Comparison of ENCODE assay signal across 17 cellular contexts in the genomic region with DNA sequence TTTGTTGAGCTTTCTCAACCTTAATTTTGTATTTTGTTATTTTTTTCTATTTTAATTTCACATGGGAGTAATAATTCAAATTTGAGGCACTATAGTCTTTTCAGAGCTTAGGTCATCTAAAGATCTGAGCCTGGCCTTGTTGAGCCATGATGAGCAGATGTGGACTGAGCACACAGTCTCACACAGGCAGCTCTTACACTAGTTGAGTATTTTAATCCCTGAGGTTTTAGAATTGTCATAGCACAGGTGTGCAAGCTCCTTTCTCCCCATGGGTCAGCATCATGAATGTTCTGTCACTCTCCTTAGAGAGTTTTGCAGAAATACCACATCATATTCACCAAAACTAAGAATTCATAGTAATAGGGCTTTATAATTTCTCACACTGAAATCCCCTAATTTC. TPM values are rescaled to one million over a fixed set of nuclear protein-coding genes. Genes with fewer than 3 reads are reported as not detected.
DNase-seq lines count a peak whose midpoint lies in the region; ATAC-seq and TF ChIP-seq lines count a peak whose summit lies in the region.
"Had no signal": no experiment of that assay in that cellular context is flagged by ENCODE, and none has a peak within 500 bp of the region (broad histone marks: within the 10 kb centered on the region; RNA-seq: fewer than 3 reads in every experiment).

No MANE protein-coding gene starts in this region.

- H4K20me1 ChIP-seq in SU-DHL-6 (ENCODE audit: low read depth, low read length): no peaks in the 10 kb centered on the region

- H3K9ac ChIP-seq in SU-DHL-6 (ENCODE audit: low read length): no peak overlapping the region

- H3K36me3 ChIP-seq in SU-DHL-6 (ENCODE audit: low read length) (no peaks in the 10 kb centered on the region), upper lobe of left lung (peaks cover 0 to 26% (median 2%) of the 10 kb centered on the region in 4 donors)
- H3K36me3 ChIP-seq: gastrocnemius medialis had no signal

- no peaks in the 10 kb centered on the region for H3K9me3 Mint-ChIP-seq in activated CD4-positive, alpha-beta T cell treated with anti-CD3 and anti-CD28 coated beads, Interleukin-2, amount 10 ng/mL, durations not matched to agents 24 days and 14 days
- H3K9me3 Mint-ChIP-seq in nephron: no peaks in the 10 kb centered on the region
- H3K9me3 Mint-ChIP-seq: mesothelial cell of epicardium had no signal

- TF ChIP-seq POLR2A in upper lobe of left lung (IDR thresholded peaks at IDR 0.05): no peak

- H3K79me2 ChIP-seq in SU-DHL-6 (ENCODE audit: insufficient read depth, low read length): no peaks in the 10 kb centered on the region

- H3K27ac ChIP-seq in SU-DHL-6 (ENCODE audit: low read depth, low read length) (peak overlapping the region; percentile 61), upper lobe of left lung (no peak overlapping the region)
- H3K27ac ChIP-seq: gastrocnemius medialis had no signal

- H3K27ac Mint-ChIP-seq in activated CD4-positive, alpha-beta T cell treated with anti-CD3 and anti-CD28 coated beads, Interleukin-2, amount 10 ng/mL, durations not matched to agents 24 days and 14 days: peak overlapping the region; percentile 20
- H3K27ac Mint-ChIP-seq in nephron: peak overlapping the region in 2 of 3 experiments; percentile 8 to 42
- H3K27ac Mint-ChIP-seq: mesothelial cell of epicardium, progenitor cell of endocrine pancreas had no signal

- peaks cover 27% of the 10 kb centered on the region for H3K4me1 Mint-ChIP-seq in activated CD4-positive, alpha-beta T cell treated with anti-CD3 and anti-CD28 coated beads, Interleukin-2, amount 10 ng/mL, durations not matched to agents 24 days and 14 days
- peaks cover 33% of the 10 kb centered on the region for H3K4me1 Mint-ChIP-seq in nephron

- DNase-seq in activated CD4-positive, alpha-beta T cell treated with anti-CD3 and anti-CD28 coated beads, Interleukin-2, amount 10 ng/mL, durations not matched to agents 24 days and 14 days: peak; percentile 40
- DNase-seq in activated CD4-positive, alpha-beta T cell treated with anti-CD3 and anti-CD28 coated beads, Interleukin-2, amount 50 U/mL, for 48 hours: no peak
- DNase-seq in globus pallidus (ENCODE audit: low spot score) (no peak), upper lobe of left lung (no peak), HCEC 1CT (no peak)
- DNase-seq: activated effector memory CD4-positive, alpha-beta T cell treated with Interleukin-2 at 50 U/mL for 16 hours; Caco-2; EL; gastrocnemius medialis; NCI-H187 treated with DMSO at 0.1 percent for 48 hours had no signal

- H3K36me3 Mint-ChIP-seq in activated CD4-positive, alpha-beta T cell treated with anti-CD3 and anti-CD28 coated beads, Interleukin-2, amount 10 ng/mL, durations not matched to agents 24 days and 14 days (ENCODE audit: low read depth): no peaks in the 10 kb centered on the region
- H3K36me3 Mint-ChIP-seq in nephron (ENCODE audit: low read depth): peaks cover 24% of the 10 kb centered on the region

- H3K27me3 ChIP-seq in SU-DHL-6 (ENCODE audit: low read length) (no peaks in the 10 kb centered on the region), upper lobe of left lung (no peaks in the 10 kb centered on the region)
- H3K27me3 ChIP-seq: gastrocnemius medialis had no signal

- H2AFZ ChIP-seq in SU-DHL-6 (ENCODE audit: low read depth, low read length, severe bottlenecking): no peak overlapping the region

- H3K9me3 ChIP-seq in SU-DHL-6 (ENCODE audit: insufficient read depth, low read length): no peaks in the 10 kb centered on the region
- no peaks in the 10 kb centered on the region for H3K9me3 ChIP-seq in upper lobe of left lung
- H3K9me3 ChIP-seq: Caco-2, gastrocnemius medialis had no signal

- peaks cover 15 to 36% (median 21%) of the 10 kb centered on the region in 4 donors for H3K4me1 ChIP-seq in upper lobe of left lung

- peak overlapping the region; percentile 8 for H3K4me2 ChIP-seq in SU-DHL-6 (ENCODE audit: low read depth, low read length, poor library complexity, severe bottlenecking)

- ATAC-seq in HG02852 (IDR thresholded peaks at IDR 0.05; ENCODE audit: unreplicated experiment) (peak; percentile 31), upper lobe of left lung (ENCODE audit: low FRiP score in 2 of 2) (no peak)
- ATAC-seq: gastrocnemius medialis, Right ventricle myocardium inferior had no signal

- intact Hi-C loops in activated CD4-positive, alpha-beta T cell treated with anti-CD3 and anti-CD28 coated beads, Interleukin-2, amount 10 ng/mL, durations not matched to agents 24 days and 14 days (cut with micrococcal nuclease): loop anchor here (5.0 kb wide), 1 partner anchor 39 kb away; no protein-coding TSS in a partner anchor

- TF ChIP-seq CTCF in SU-DHL-6 (IDR thresholded peaks at IDR 0.05; ENCODE audit: insufficient read depth, low read length, poor library complexity, severe bottlenecking): no peak
- no peak for TF ChIP-seq CTCF in nephron (IDR thresholded peaks at IDR 0.05; ENCODE audit: unreplicated experiment in 3 of 3)
- no peak for TF ChIP-seq CTCF in upper lobe of left lung (IDR thresholded peaks at IDR 0.05)

- H3F3A ChIP-seq in SU-DHL-6 (ENCODE audit: insufficient read depth): 0 out of 2 replicates have a peak, but pooled peaks cover 8% of the 10 kb centered on the region

- H3K4me3 ChIP-seq in SU-DHL-6 (ENCODE audit: insufficient read depth, low read length, poor library complexity, severe bottlenecking) (no peak overlapping the region), upper lobe of left lung (no peak overlapping the region)
- H3K4me3 ChIP-seq: gastrocnemius medialis had no signal

- H3K4me3 Mint-ChIP-seq in activated CD4-positive, alpha-beta T cell treated with anti-CD3 and anti-CD28 coated beads, Interleukin-2, amount 10 ng/mL, durations not matched to agents 24 days and 14 days: no peak overlapping the region
- no peak overlapping the region for H3K4me3 Mint-ChIP-seq in nephron
- H3K4me3 Mint-ChIP-seq: mesothelial cell of epicardium, neural crest cell had no signal

- no peaks in the 10 kb centered on the region for H3K9me2 ChIP-seq in SU-DHL-6 (replicated peaks; ENCODE audit: insufficient read depth, low read length)

- H3K27me3 Mint-ChIP-seq in activated CD4-positive, alpha-beta T cell treated with anti-CD3 and anti-CD28 coated beads, Interleukin-2, amount 10 ng/mL, durations not matched to agents 24 days and 14 days: no peaks in the 10 kb centered on the region
- H3K27me3 Mint-ChIP-seq in nephron (ENCODE audit: low read depth): no peaks in the 10 kb centered on the region

- no peak for TF ChIP-seq EP300 in upper lobe of left lung (IDR thresholded peaks at IDR 0.05)

RNA-seq across cellular contexts. Expression of gene ZBTB38, which starts 4.9 kb away (rescaled TPM):
- 14.5 and 17.8 TPM in 2 replicates for total RNA-seq in activated CD4-positive, alpha-beta T cell treated with anti-CD3 and anti-CD28 coated beads, Interleukin-2, amount 10 ng/mL, durations not matched to agents 24 days and 14 days
- 100 to 1,000 TPM in 2 of 6 donors, 10 to 100 TPM in 4; 80.2 to 146 (median 91.8) TPM for total RNA-seq in upper lobe of left lung
